6 cellular contexts compared by ENCODE assay signal in genomic region chr5:178012758-178013157, GRCh38. TPM values are rescaled to one million over a fixed set of nuclear protein-coding genes. Genes with fewer than 3 reads are reported as not detected.
"Had no signal": no experiment of that assay in that cellular context is flagged by ENCODE, and none has a peak within 500 bp of the region (broad histone marks: within the 10 kb centered on the region; RNA-seq: fewer than 3 reads in every experiment).

No MANE protein-coding gene starts in this region.

RNA-seq across cellular contexts. Expression of gene PROP1, which starts 16.7 kb away (rescaled TPM):
- total RNA-seq: GM23248, H4, H7, HepG2, HFFc6, HT1080 had no signal
